27 cellular contexts compared by ENCODE assay signal in genomic region chr11:20260307-20260706, GRCh38.
"Had no signal": no experiment of that assay in that cellular context is flagged by ENCODE, and none has a peak within 500 bp of the region (broad histone marks: within the 10 kb centered on the region; RNA-seq: fewer than 3 reads in every experiment).

No MANE protein-coding gene starts in this region.

- FAIRE-seq: bronchial epithelial cell, TTC549 had no signal

- H3K4me3 ChIP-seq: ascending aorta, cardiac muscle cell had no signal

- ATAC-seq: activated CD8-positive, alpha-beta T cell treated with anti-CD3 and anti-CD28 coated beads for 36 hours; activated naive CD8-positive, alpha-beta T cell treated with anti-CD3 and anti-CD28 coated beads, Interleukin-2, amount 50 U/mL, for 24 hours had no signal

- H3K27ac ChIP-seq: ascending aorta, cardiac muscle cell, VCaP had no signal

- H3K9me3 ChIP-seq: ascending aorta had no signal

- DNase-seq: activated B cell treated with CpG ODN at 0.5 μM for 24 hours; activated CD4-positive, alpha-beta memory T cell treated with anti-CD3 and anti-CD28 coated beads for 36 hours; activated CD4-positive, alpha-beta T cell treated with anti-CD3 and anti-CD28 coated beads for 4 hours; activated CD4-positive, alpha-beta T cell treated with anti-CD3 and anti-CD28 coated beads, Interleukin-2, amount 50 U/mL, for 1 hour; activated CD4-positive, alpha-beta T cell treated with anti-CD3 and anti-CD28 coated beads, Interleukin-2, amount 50 U/mL, for 4 hours; activated CD4-positive, CD25-positive, alpha-beta regulatory T cell treated with anti-CD3 and anti-CD28 coated beads, Interleukin-2, amount 50 U/mL, for 72 hours; activated CD8-positive, alpha-beta memory T cell treated with anti-CD3 and anti-CD28 coated beads, Interleukin-2, amount 50 U/mL, for 4 hours; activated CD8-positive, alpha-beta T cell treated with anti-CD3 and anti-CD28 coated beads for 36 hours; activated effector memory CD4-positive, alpha-beta T cell treated with Interleukin-2 at 50 U/mL for 16 hours; activated gamma-delta T cell; activated naive CD4-positive, alpha-beta T cell treated with anti-CD3 and anti-CD28 coated beads, Interleukin-2, amount 10 ng/mL, durations not matched to agents 7 days and 5 days; activated naive CD4-positive, alpha-beta T cell treated with Interleukin-2 at 50 U/mL for 16 hours; activated naive CD8-positive, alpha-beta T cell treated with anti-CD3 and anti-CD28 coated beads, Interleukin-2, amount 10 ng/mL, durations not matched to agents 7 days and 5 days; activated naive CD8-positive, alpha-beta T cell treated with anti-CD3 and anti-CD28 coated beads, Interleukin-2, amount 50 U/mL, for 24 hours; activated T-cell treated with anti-CD3 and anti-CD28 coated beads, Interleukin-2, amount 50 U/mL, for 24 hours; activated T-cell treated with anti-CD3 and anti-CD28 coated beads, Interleukin-2, amount 50 U/mL, for 48 hours; amygdala; anterior cingulate cortex; caudate nucleus; cerebellar nuclear complex; T-helper 2 cell; T-helper 9 cell had no signal

- H3K36me3 ChIP-seq: ascending aorta, cardiac muscle cell had no signal

- H3K27me3 ChIP-seq: ascending aorta had no signal
